Comparison of ENCODE assay signal across 14 cellular contexts in the genomic region with DNA sequence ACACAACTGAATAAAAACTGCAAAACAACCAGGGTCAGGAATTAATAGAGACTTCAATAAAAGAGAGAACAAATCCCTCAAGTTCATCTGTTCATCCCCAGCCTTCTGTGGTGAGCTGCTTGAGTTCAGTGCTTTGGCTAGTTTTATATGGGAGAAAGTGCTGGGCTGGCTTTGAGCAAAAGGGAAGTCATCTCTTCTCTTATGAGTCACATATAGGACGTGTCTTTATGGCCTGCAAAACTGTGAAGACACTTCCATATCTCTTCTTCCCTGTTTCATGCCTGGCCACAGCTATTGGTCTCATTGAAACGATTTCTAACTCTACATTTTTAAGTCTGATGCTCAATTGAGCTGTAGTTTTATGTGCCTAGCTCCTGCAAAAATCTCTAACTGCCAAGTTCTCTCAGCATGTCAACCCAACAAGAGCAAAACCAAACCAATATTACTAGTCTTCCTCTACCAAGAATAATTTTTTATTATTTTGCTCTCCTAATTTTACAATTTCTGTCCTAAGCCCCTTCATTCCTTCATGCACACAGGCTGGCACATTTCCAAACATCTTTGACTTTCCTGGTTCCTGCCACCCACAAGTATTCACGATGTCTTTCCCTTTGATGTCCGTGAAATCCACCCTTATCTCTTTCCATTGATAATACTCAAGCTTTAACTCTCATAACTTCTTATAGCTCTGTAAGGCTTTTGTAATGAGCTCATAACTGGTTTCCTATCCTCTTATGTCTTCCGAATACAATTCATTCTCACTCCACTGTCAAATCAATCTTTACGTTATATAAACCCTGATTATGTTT.
DNase-seq lines count a peak whose midpoint lies in the region; ATAC-seq, FAIRE-seq and TF ChIP-seq lines count a peak whose summit lies in the region.
"Had no signal": no experiment of that assay in that cellular context is flagged by ENCODE, and none has a peak within 500 bp of the region (broad histone marks: within the 10 kb centered on the region; RNA-seq: fewer than 3 reads in every experiment).

No MANE protein-coding gene starts in this region.

- CTCF ChIA-PET in A549 (lab: Yijun Ruan, JAX): interaction anchor here (1.0 to 1.3 kb wide), 5 partner anchors 18 to 252 kb away, joined by 3 to 5 read pairs (median 4); no protein-coding TSS in a partner anchor
- CTCF ChIA-PET in activated CD4-positive, alpha-beta T cell treated with anti-CD3 and anti-CD28 coated beads for 36 hours (lab: Charles Lee): interaction anchor here (1.7 kb wide), 1 partner anchor 11 kb away, joined by 6 read pairs; no protein-coding TSS in a partner anchor

- ATAC-seq in A549: no peak
- no peak for ATAC-seq in GM19455 (IDR thresholded peaks at IDR 0.05; ENCODE audit: unreplicated experiment)
- ATAC-seq in activated CD4-positive, alpha-beta T cell treated with anti-CD3 and anti-CD28 coated beads for 36 hours: no peak

- H3K27me3 Mint-ChIP-seq in HFFc6 (ENCODE audit: insufficient read depth): peaks cover 37% of the 10 kb centered on the region
- H3K27me3 Mint-ChIP-seq in activated CD4-positive, alpha-beta T cell treated with anti-CD3 and anti-CD28 coated beads for 36 hours: peaks cover 1% of the 10 kb centered on the region

- H3K4me2 ChIP-seq in A549: no peak overlapping the region

- H3K27ac ChIP-seq in A549: peak overlapping the region; percentile 92 to 96
- H3K27ac ChIP-seq: adrenal gland, suprapubic skin had no signal

- WGBS in A549 (ENCODE audit: missing lambda C conversion rate): 70% methylated on average over 6 of the region's 6 CpGs

- peaks cover 79% of the 10 kb centered on the region for H3K4me1 ChIP-seq in A549
- H3K4me1 ChIP-seq: adrenal gland had no signal

- intact Hi-C loops in activated CD4-positive, alpha-beta T cell treated with anti-CD3 and anti-CD28 coated beads for 36 hours (cut with DNase I, micrococcal nuclease): loop anchor here in 1 of 2 experiments (5.0 kb wide), 1 partner anchor 33 kb away; no protein-coding TSS in a partner anchor

- no peak for TF ChIP-seq POLR2A in A549 (IDR thresholded peaks at IDR 0.05; ENCODE audit: low read length)

- no peak overlapping the region for H3K27ac Mint-ChIP-seq in HFFc6
- H3K27ac Mint-ChIP-seq in activated CD4-positive, alpha-beta T cell treated with anti-CD3 and anti-CD28 coated beads for 36 hours: no peak overlapping the region

- TF ChIP-seq CTCF in A549 (IDR thresholded peaks at IDR 0.05): no peak
- TF ChIP-seq CTCF in HFFc6 (IDR thresholded peaks at IDR 0.05): no peak
- no peak for TF ChIP-seq CTCF in epithelial cell of esophagus (IDR thresholded peaks at IDR 0.05; ENCODE audit: insufficient read depth, low read depth, low read length, missing control alignments)

- H3K4me3 ChIP-seq in A549 (no peak overlapping the region), epithelial cell of esophagus (ENCODE audit: low read length) (no peak overlapping the region)
- H3K4me3 ChIP-seq: adrenal gland, suprapubic skin had no signal

- no peak overlapping the region for H3K4me3 Mint-ChIP-seq in HFFc6
- no peak overlapping the region for H3K4me3 Mint-ChIP-seq in activated CD4-positive, alpha-beta T cell treated with anti-CD3 and anti-CD28 coated beads for 36 hours

- H3K9me3 Mint-ChIP-seq in HFFc6: no peaks in the 10 kb centered on the region
- H3K9me3 Mint-ChIP-seq in activated CD4-positive, alpha-beta T cell treated with anti-CD3 and anti-CD28 coated beads for 36 hours (ENCODE audit: low read depth): no peaks in the 10 kb centered on the region

- POLR2A ChIA-PET in A549 (lab: Yijun Ruan, JAX): interaction anchor here (1.6 kb wide), 1 partner anchor 25 kb away, joined by 5 read pairs; no protein-coding TSS in a partner anchor
- POLR2A ChIA-PET in activated CD4-positive, alpha-beta T cell treated with anti-CD3 and anti-CD28 coated beads for 36 hours (lab: Charles Lee): interaction anchor here (0.6 to 0.7 kb wide), 2 partner anchors 19 to 189 kb away, joined by 3 to 4 read pairs; no protein-coding TSS in a partner anchor

- FAIRE-seq in A549 (lab: Jason Lieb, UNC): no peak

- peaks cover 3% of the 10 kb centered on the region; the same call in 1 of the 3 replicates for H3K9me3 ChIP-seq in A549
- H3K9me3 ChIP-seq: adrenal gland, suprapubic skin had no signal

- DNase-seq in A549 (ENCODE audit: low read depth in 1 of 2, low spot score in 1 of 2): no peak
- peak; percentile 26 for DNase-seq in HFFc6
- peak; percentile 92 for DNase-seq in NOMO-1 treated with dmso at 0.1 percent for 144 hours (lab: John Stamatoyannopoulos, UW; ENCODE audit: unreplicated experiment)
- DNase-seq in epithelial cell of esophagus (ENCODE audit: low read depth): peak; percentile 35
- DNase-seq in activated CD4-positive, alpha-beta T cell treated with anti-CD3 and anti-CD28 coated beads for 36 hours: no peak
- no peak for DNase-seq in GOT3 (lab: John Stamatoyannopoulos, UW)
- DNase-seq in stimulated activated naive CD4-positive, alpha-beta T cell treated with Interleukin-2 at 50 U/mL for 16 hours (lab: John Stamatoyannopoulos, UW): no peak
- DNase-seq: ACHN; effector CD8-positive, alpha-beta T cell; head of caudate nucleus; T-helper 1 cell had no signal

- peaks cover 44% of the 10 kb centered on the region for H3K4me1 Mint-ChIP-seq in HFFc6 (ENCODE audit: low read depth)
- peaks cover 40% of the 10 kb centered on the region for H3K4me1 Mint-ChIP-seq in activated CD4-positive, alpha-beta T cell treated with anti-CD3 and anti-CD28 coated beads for 36 hours

- TF ChIP-seq RAD21 in A549 (conservative IDR thresholded peaks at IDR 0.05 in 1 of 2, IDR thresholded peaks at IDR 0.05 in 1 of 2): no peak

- peaks cover 4% of the 10 kb centered on the region; the same call in 1 of the 2 replicates for H3K36me3 Mint-ChIP-seq in HFFc6 (ENCODE audit: low read depth)
- no peaks in the 10 kb centered on the region for H3K36me3 Mint-ChIP-seq in activated CD4-positive, alpha-beta T cell treated with anti-CD3 and anti-CD28 coated beads for 36 hours (ENCODE audit: low read depth)

- TF ChIP-seq EP300 in A549 (IDR thresholded peaks at IDR 0.05): no peak

TF ChIP-seq in A549, 52 proteins besides CTCF, POLR2A, EP300 and RAD21:
- TF ChIP-seq CHD2 (IDR thresholded peaks at IDR 0.05; ENCODE audit: low read length, partially characterized antibody): no peak
- TF ChIP-seq ZSCAN20 (CRISPR knock-in tag; IDR thresholded peaks at IDR 0.05): no peak
- no peak for TF ChIP-seq JUN (IDR thresholded peaks at IDR 0.05)
- TF ChIP-seq, protein P1, sequence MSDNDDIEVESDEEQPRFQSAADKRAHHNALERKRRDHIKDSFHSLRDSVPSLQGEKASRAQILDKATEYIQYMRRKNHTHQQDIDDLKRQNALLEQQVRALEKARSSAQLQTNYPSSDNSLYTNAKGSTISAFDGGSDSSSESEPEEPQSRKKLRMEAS (IDR thresholded peaks at IDR 0.05): no peak
- TF ChIP-seq RFX5 (IDR thresholded peaks at IDR 0.05): no peak
- no peak for TF ChIP-seq ZFP36 (IDR thresholded peaks at IDR 0.05; ENCODE audit: borderline replicate concordance, partially characterized antibody)
- TF ChIP-seq, protein P2, sequence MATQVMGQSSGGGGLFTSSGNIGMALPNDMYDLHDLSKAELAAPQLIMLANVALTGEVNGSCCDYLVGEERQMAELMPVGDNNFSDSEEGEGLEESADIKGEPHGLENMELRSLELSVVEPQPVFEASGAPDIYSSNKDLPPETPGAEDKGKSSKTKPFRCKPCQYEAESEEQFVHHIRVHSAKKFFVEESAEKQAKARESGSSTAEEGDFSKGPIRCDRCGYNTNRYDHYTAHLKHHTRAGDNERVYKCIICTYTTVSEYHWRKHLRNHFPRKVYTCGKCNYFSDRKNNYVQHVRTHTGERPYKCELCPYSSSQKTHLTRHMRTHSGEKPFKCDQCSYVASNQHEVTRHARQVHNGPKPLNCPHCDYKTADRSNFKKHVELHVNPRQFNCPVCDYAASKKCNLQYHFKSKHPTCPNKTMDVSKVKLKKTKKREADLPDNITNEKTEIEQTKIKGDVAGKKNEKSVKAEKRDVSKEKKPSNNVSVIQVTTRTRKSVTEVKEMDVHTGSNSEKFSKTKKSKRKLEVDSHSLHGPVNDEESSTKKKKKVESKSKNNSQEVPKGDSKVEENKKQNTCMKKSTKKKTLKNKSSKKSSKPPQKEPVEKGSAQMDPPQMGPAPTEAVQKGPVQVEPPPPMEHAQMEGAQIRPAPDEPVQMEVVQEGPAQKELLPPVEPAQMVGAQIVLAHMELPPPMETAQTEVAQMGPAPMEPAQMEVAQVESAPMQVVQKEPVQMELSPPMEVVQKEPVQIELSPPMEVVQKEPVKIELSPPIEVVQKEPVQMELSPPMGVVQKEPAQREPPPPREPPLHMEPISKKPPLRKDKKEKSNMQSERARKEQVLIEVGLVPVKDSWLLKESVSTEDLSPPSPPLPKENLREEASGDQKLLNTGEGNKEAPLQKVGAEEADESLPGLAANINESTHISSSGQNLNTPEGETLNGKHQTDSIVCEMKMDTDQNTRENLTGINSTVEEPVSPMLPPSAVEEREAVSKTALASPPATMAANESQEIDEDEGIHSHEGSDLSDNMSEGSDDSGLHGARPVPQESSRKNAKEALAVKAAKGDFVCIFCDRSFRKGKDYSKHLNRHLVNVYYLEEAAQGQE (IDR thresholded peaks at IDR 0.05): no peak
- no peak for TF ChIP-seq RARB (CRISPR knock-in tag; IDR thresholded peaks at IDR 0.05)
- no peak for TF ChIP-seq CEBPB (IDR thresholded peaks at IDR 0.05)
- no peak for TF ChIP-seq ZC3H11A (IDR thresholded peaks at IDR 0.05)
- TF ChIP-seq, protein P3, sequence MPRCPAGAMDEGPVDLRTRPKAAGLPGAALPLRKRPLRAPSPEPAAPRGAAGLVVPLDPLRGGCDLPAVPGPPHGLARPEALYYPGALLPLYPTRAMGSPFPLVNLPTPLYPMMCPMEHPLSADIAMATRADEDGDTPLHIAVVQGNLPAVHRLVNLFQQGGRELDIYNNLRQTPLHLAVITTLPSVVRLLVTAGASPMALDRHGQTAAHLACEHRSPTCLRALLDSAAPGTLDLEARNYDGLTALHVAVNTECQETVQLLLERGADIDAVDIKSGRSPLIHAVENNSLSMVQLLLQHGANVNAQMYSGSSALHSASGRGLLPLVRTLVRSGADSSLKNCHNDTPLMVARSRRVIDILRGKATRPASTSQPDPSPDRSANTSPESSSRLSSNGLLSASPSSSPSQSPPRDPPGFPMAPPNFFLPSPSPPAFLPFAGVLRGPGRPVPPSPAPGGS (IDR thresholded peaks at IDR 0.05): no peak
- no peak for TF ChIP-seq TP53 (CRISPR knock-in tag; IDR thresholded peaks at IDR 0.05)
- TF ChIP-seq CBX2 (IDR thresholded peaks at IDR 0.05; ENCODE audit: borderline replicate concordance, low read depth): no peak
- TF ChIP-seq ZNF302 (CRISPR knock-in tag; IDR thresholded peaks at IDR 0.05): no peak
- TF ChIP-seq PHF8 (IDR thresholded peaks at IDR 0.05; ENCODE audit: borderline replicate concordance, low read depth): no peak
- TF ChIP-seq POLR2AphosphoS2 (conservative IDR thresholded peaks at IDR 0.05; ENCODE audit: low read length): no peak
- no peak for TF ChIP-seq TFCP2L1 (CRISPR knock-in tag; IDR thresholded peaks at IDR 0.05)
- TF ChIP-seq KDM5A (IDR thresholded peaks at IDR 0.05): no peak

Comparison
In these comparisons a context has a peak if more than half of its experiments do, and no peak if none do; other contexts are left out.
1. DNase-seq: peak in HFFc6 (single experiment), NOMO-1 treated with dmso at 0.1 percent for 144 hours (single experiment) and epithelial cell of esophagus (single experiment); none in A549 (0 of 2), activated CD4-positive, alpha-beta T cell treated with anti-CD3 and anti-CD28 coated beads for 36 hours (single experiment), GOT3 (single experiment) and stimulated activated naive CD4-positive, alpha-beta T cell treated with Interleukin-2 at 50 U/mL for 16 hours (single experiment).